In genomic region chrX:154457491-154458115, GRCh38 we compare ENCODE assay signal across 8 cellular contexts. TPM values are rescaled to one million over a fixed set of nuclear protein-coding genes. Genes with fewer than 3 reads are reported as not detected.
DNase-seq lines count a peak whose midpoint lies in the region; TF ChIP-seq lines count a peak whose summit lies in the region.

No MANE protein-coding gene starts in this region.

- H4K20me1 ChIP-seq in neural progenitor cell (ENCODE audit: low read depth), result peaks cover 10% of the 10 kb centered on the region

- H3K4me1 Mint-ChIP-seq in activated CD4-positive, alpha-beta memory T cell treated with anti-CD3 and anti-CD28 coated beads, Interleukin-2, amount 10 ng/mL, durations not matched to agents 7 days and 5 days, result peaks cover 13% of the 10 kb centered on the region
- peaks cover 3% of the 10 kb centered on the region for H3K4me1 Mint-ChIP-seq in neural progenitor cell

- H2AFZ ChIP-seq in neural progenitor cell (replicated peaks), result no peak overlapping the region

- H3K27me3 Mint-ChIP-seq in activated CD4-positive, alpha-beta memory T cell treated with anti-CD3 and anti-CD28 coated beads, Interleukin-2, amount 10 ng/mL, durations not matched to agents 7 days and 5 days, result no peaks in the 10 kb centered on the region
- peaks cover 21% of the 10 kb centered on the region for H3K27me3 Mint-ChIP-seq in neural progenitor cell (ENCODE audit: insufficient read depth, low read depth)

- TF ChIP-seq POLR2A in esophagus muscularis mucosa (IDR thresholded peaks at IDR 0.05; ENCODE audit: low read depth), result no peak

- intact Hi-C loops in esophagus muscularis mucosa (cut with DNase I), result no loop called here

- 50% methylated on average over 54 of the region's 65 CpGs for WGBS in esophagus muscularis mucosa

- H3K79me2 ChIP-seq in neural progenitor cell (ENCODE audit: low read depth), result peaks cover 7% of the 10 kb centered on the region

- H3K4me1 ChIP-seq in HEK293 (ENCODE audit: control insufficient read depth, insufficient read depth, low read length), result no peaks in the 10 kb centered on the region
- peaks cover 0 to 21% (median 17%) of the 10 kb centered on the region in 4 donors for H3K4me1 ChIP-seq in esophagus muscularis mucosa
- H3K4me1 ChIP-seq in neural progenitor cell, result peaks cover 6% of the 10 kb centered on the region

- CTCF ChIA-PET in HEK293 (lab: Yijun Ruan, JAX), result no interaction called here
- CTCF ChIA-PET in activated CD4-positive, alpha-beta memory T cell treated with anti-CD3 and anti-CD28 coated beads, Interleukin-2, amount 10 ng/mL, durations not matched to agents 7 days and 5 days (lab: Charles Lee), result no interaction called here

- H3K27me3 ChIP-seq in esophagus muscularis mucosa (no peaks in the 10 kb centered on the region), neural progenitor cell (no peaks in the 10 kb centered on the region)

- TF ChIP-seq EP300 in esophagus muscularis mucosa (IDR thresholded peaks at IDR 0.05), result no peak

- POLR2A ChIA-PET in HEK293 (lab: Yijun Ruan, JAX), result interaction anchor here (1.0 to 2.8 kb wide), 7 partner anchors 12 to 87 kb away, joined by 4 to 15 read pairs (median 4); partner anchors contain the start of genes LAGE3 and UBL4A
- POLR2A ChIA-PET in activated CD4-positive, alpha-beta memory T cell treated with anti-CD3 and anti-CD28 coated beads, Interleukin-2, amount 10 ng/mL, durations not matched to agents 7 days and 5 days (lab: Charles Lee), result interaction anchor here (1.0 to 2.6 kb wide), 6 partner anchors 16 to 84 kb away, joined by 3 to 14 read pairs (median 4); partner anchors contain the start of genes FLNA, RPL10, SLC10A3 and UBL4A

- H3K4me3 ChIP-seq in GM12865 (ENCODE audit: low read depth, low read length) (peak overlapping the region; percentile 55), HEK293 (ENCODE audit: low read depth, low read length) (peak overlapping the region; percentile 41), esophagus muscularis mucosa (peak overlapping the region; percentile 59 to 72 (median 63)), neural progenitor cell (peak overlapping the region; percentile 68)

- peak overlapping the region; percentile 92 for H3K4me3 Mint-ChIP-seq in activated CD4-positive, alpha-beta memory T cell treated with anti-CD3 and anti-CD28 coated beads, Interleukin-2, amount 10 ng/mL, durations not matched to agents 7 days and 5 days
- peak overlapping the region; percentile 95 for H3K4me3 Mint-ChIP-seq in neural progenitor cell

- H3K9ac ChIP-seq in neural progenitor cell, result no peak overlapping the region

- peaks cover 13% of the 10 kb centered on the region for H3K36me3 Mint-ChIP-seq in activated CD4-positive, alpha-beta memory T cell treated with anti-CD3 and anti-CD28 coated beads, Interleukin-2, amount 10 ng/mL, durations not matched to agents 7 days and 5 days (ENCODE audit: low read depth)
- H3K36me3 Mint-ChIP-seq in neural progenitor cell, result peaks cover 7% of the 10 kb centered on the region

- peak overlapping the region; percentile 55 for H3K4me2 ChIP-seq in neural progenitor cell

- H3F3A ChIP-seq in neural progenitor cell (ENCODE audit: low read depth), result peaks cover 6% of the 10 kb centered on the region

- no peaks in the 10 kb centered on the region for H3K9me3 ChIP-seq in HEK293 (ENCODE audit: control insufficient read depth, insufficient read depth, low read depth, low read length)
- no peaks in the 10 kb centered on the region for H3K9me3 ChIP-seq in esophagus muscularis mucosa
- H3K9me3 ChIP-seq in neural progenitor cell (ENCODE audit: low read depth), result no peaks in the 10 kb centered on the region

- peaks cover 0 to 33% of the 10 kb centered on the region in 2 experiments; a peak in 2 of 3 replicates for H3K36me3 ChIP-seq in HEK293 (ENCODE audit: control insufficient read depth in 2 of 2, insufficient read depth in 1 of 2, low read length in 2 of 2)
- peaks cover 0 to 16% (median 6%) of the 10 kb centered on the region in 4 donors for H3K36me3 ChIP-seq in esophagus muscularis mucosa
- no peaks in the 10 kb centered on the region for H3K36me3 ChIP-seq in neural progenitor cell

- H3K9me3 Mint-ChIP-seq in activated CD4-positive, alpha-beta memory T cell treated with anti-CD3 and anti-CD28 coated beads, Interleukin-2, amount 10 ng/mL, durations not matched to agents 7 days and 5 days, result no peaks in the 10 kb centered on the region
- peaks cover 22% of the 10 kb centered on the region for H3K9me3 Mint-ChIP-seq in neural progenitor cell

- H3K27ac Mint-ChIP-seq in activated CD4-positive, alpha-beta memory T cell treated with anti-CD3 and anti-CD28 coated beads, Interleukin-2, amount 10 ng/mL, durations not matched to agents 7 days and 5 days, result peak overlapping the region; percentile 88
- H3K27ac Mint-ChIP-seq in neural progenitor cell, result peak overlapping the region; percentile 65

- H3K27ac ChIP-seq in HEK293 (ENCODE audit: extremely low read depth, low read depth, low read length), result peak overlapping the region; percentile 75
- H3K27ac ChIP-seq in esophagus muscularis mucosa (replicated peaks in 1 of 4), result peak overlapping the region; percentile 69 to 75 (median 72)
- H3K27ac ChIP-seq in neural progenitor cell, result no peak overlapping the region

- TF ChIP-seq CTCF in GM12865 (IDR thresholded peaks at IDR 0.05; ENCODE audit: insufficient read depth, low read depth, low read length, missing control alignments) (no peak), HEK293 (tag by site-specific recombination; IDR thresholded peaks at IDR 0.05) (no peak), esophagus muscularis mucosa (IDR thresholded peaks at IDR 0.05) (no peak), neural progenitor cell (IDR thresholded peaks at IDR 0.05) (no peak)

- DNase-seq in GM12865 (ENCODE audit: low read depth) (peak; percentile 73), NCI-H1092 treated with DMSO at 0.1 percent for 48 hours (lab: John Stamatoyannopoulos, UW) (peak; percentile 26), esophagus muscularis mucosa (ENCODE audit: extremely low spot score) (no peak), neural progenitor cell (ENCODE audit: low spot score) (peak; percentile 71), SK-N-DZ (ENCODE audit: low spot score) (no peak), H4 (ENCODE audit: low spot score) (no peak)
- DNase-seq in activated CD4-positive, alpha-beta memory T cell treated with anti-CD3 and anti-CD28 coated beads, Interleukin-2, amount 10 ng/mL, durations not matched to agents 7 days and 5 days, result peak; percentile 61

TF ChIP-seq in HEK293, 187 proteins besides CTCF, POLR2A, EP300 and RAD21 (continues in another document):
- TF ChIP-seq ZNF146 (tag by site-specific recombination; IDR thresholded peaks at IDR 0.05), result no peak
- TF ChIP-seq ZNF433 (tag by site-specific recombination; IDR thresholded peaks at IDR 0.05; ENCODE audit: low read depth), result no peak
- no peak for TF ChIP-seq ZNF843 (tag by site-specific recombination; IDR thresholded peaks at IDR 0.05)
- TF ChIP-seq ZNF488 (tag by site-specific recombination; IDR thresholded peaks at IDR 0.05), result no peak

RNA-seq across cellular contexts. Expression of gene PLXNA3, which starts 0.5 kb away (rescaled TPM):
- 10 to 100 TPM; 49.3 to 52.8 TPM for total RNA-seq in activated CD4-positive, alpha-beta memory T cell treated with anti-CD3 and anti-CD28 coated beads, Interleukin-2, amount 10 ng/mL, durations not matched to agents 7 days and 5 days
- 10 to 100 TPM in 1 of 4 donors, 1 to 10 TPM in 3; 2.2 to 17.9 (median 4.3) TPM for total RNA-seq in esophagus muscularis mucosa
- total RNA-seq in neural progenitor cell (ENCODE audit: low replicate concordance), result 4.3 and 9.6 TPM in 2 replicates
- polyA plus RNA-seq in SK-N-DZ (2014; cell fraction: cytosol; rRNA removed), result 4.6 and 6.3 TPM in 2 replicates
- polyA plus RNA-seq in SK-N-DZ (2014; cell fraction: nucleus; rRNA removed), result 33.8 and 64.5 TPM in 2 replicates
- 1.6 and 1.9 TPM in 2 replicates for total RNA-seq in H4 (2014; rRNA removed; shearing (Covaris generic))

RNA-seq across cellular contexts. Expression of gene FAM50A, which starts 13.7 kb away (rescaled TPM):
- total RNA-seq in activated CD4-positive, alpha-beta memory T cell treated with anti-CD3 and anti-CD28 coated beads, Interleukin-2, amount 10 ng/mL, durations not matched to agents 7 days and 5 days, result 10 to 100 TPM; 62.4 to 65.4 TPM
- total RNA-seq in esophagus muscularis mucosa, result 10 to 100 TPM; 47.7 to 63.5 (median 56.7) TPM
- 30.4 and 36.3 TPM in 2 replicates for total RNA-seq in neural progenitor cell (ENCODE audit: low replicate concordance)
- 53.4 and 71.0 TPM in 2 replicates for polyA plus RNA-seq in SK-N-DZ (2014; cell fraction: cytosol; rRNA removed)
- 178 and 363 TPM in 2 replicates for polyA plus RNA-seq in SK-N-DZ (2014; cell fraction: nucleus; rRNA removed)
- total RNA-seq in H4 (2014; rRNA removed; shearing (Covaris generic)), result 52.2 and 63.0 TPM in 2 replicates

RNA-seq across cellular contexts. Expression of gene GDI1, which starts 20.6 kb away (rescaled TPM):
- 100 to 1,000 TPM; 114 to 117 TPM for total RNA-seq in activated CD4-positive, alpha-beta memory T cell treated with anti-CD3 and anti-CD28 coated beads, Interleukin-2, amount 10 ng/mL, durations not matched to agents 7 days and 5 days
- 100 to 1,000 TPM; 105 to 148 (median 128) TPM for total RNA-seq in esophagus muscularis mucosa
- total RNA-seq in neural progenitor cell (ENCODE audit: low replicate concordance), result 119 and 244 TPM in 2 replicates
- polyA plus RNA-seq in SK-N-DZ (2014; cell fraction: cytosol; rRNA removed), result 231 and 328 TPM in 2 replicates
- polyA plus RNA-seq in SK-N-DZ (2014; cell fraction: nucleus; rRNA removed), result 407 and 542 TPM in 2 replicates
- total RNA-seq in H4 (2014; rRNA removed; shearing (Covaris generic)), result 62.2 and 68.0 TPM in 2 replicates

RNA-seq across cellular contexts. Expression of gene LAGE3, which starts 21.5 kb away (rescaled TPM):
- 10 to 100 TPM; 28.1 to 29.9 TPM for total RNA-seq in activated CD4-positive, alpha-beta memory T cell treated with anti-CD3 and anti-CD28 coated beads, Interleukin-2, amount 10 ng/mL, durations not matched to agents 7 days and 5 days
- total RNA-seq in esophagus muscularis mucosa (10 to 100 TPM; 14.1 to 21.7 (median 16.9) TPM), neural progenitor cell (ENCODE audit: low replicate concordance) (7.6 and 33.3 TPM in 2 replicates)
- 47.2 and 47.7 TPM in 2 replicates for polyA plus RNA-seq in SK-N-DZ (2014; cell fraction: cytosol; rRNA removed)
- polyA plus RNA-seq in SK-N-DZ (2014; cell fraction: nucleus; rRNA removed), result 47.1 and 55.8 TPM in 2 replicates
- total RNA-seq in H4 (2014; rRNA removed; shearing (Covaris generic)), result 57.8 and 96.3 TPM in 2 replicates

RNA-seq across cellular contexts. Expression of gene UBL4A, which starts 28.8 kb away (rescaled TPM):
- 10 to 100 TPM; 44.5 to 47.3 TPM for total RNA-seq in activated CD4-positive, alpha-beta memory T cell treated with anti-CD3 and anti-CD28 coated beads, Interleukin-2, amount 10 ng/mL, durations not matched to agents 7 days and 5 days
- total RNA-seq in esophagus muscularis mucosa (10 to 100 TPM; 41.7 to 75.8 (median 57.9) TPM), neural progenitor cell (ENCODE audit: low replicate concordance) (12.1 and 31.1 TPM in 2 replicates)
- 67.7 and 67.9 TPM in 2 replicates for polyA plus RNA-seq in SK-N-DZ (2014; cell fraction: cytosol; rRNA removed)
- 48.9 and 50.1 TPM in 2 replicates for polyA plus RNA-seq in SK-N-DZ (2014; cell fraction: nucleus; rRNA removed)
- 55.5 and 94.8 TPM in 2 replicates for total RNA-seq in H4 (2014; rRNA removed; shearing (Covaris generic))

Comparison
In these comparisons a context has a peak if more than half of its experiments do, and no peak if none do; other contexts are left out.
1. DNase-seq: peak in GM12865 (single experiment), NCI-H1092 treated with DMSO at 0.1 percent for 48 hours (single experiment), activated CD4-positive, alpha-beta memory T cell treated with anti-CD3 and anti-CD28 coated beads, Interleukin-2, amount 10 ng/mL, durations not matched to agents 7 days and 5 days (single experiment) and neural progenitor cell (single experiment); none in esophagus muscularis mucosa (single experiment), SK-N-DZ (single experiment) and H4 (single experiment).
2. Peak in every context shown above with its lines, with median percentiles within 50 percentile points of each other: H3K4me3 ChIP-seq.